ENCODE assay signal across 8 cellular contexts in genomic region chr7:94509264-94509878, GRCh38. TPM values are rescaled to one million over a fixed set of nuclear protein-coding genes. Genes with fewer than 3 reads are reported as not detected.
A peak's percentile ranks its signal among the peaks of the same experiment; 100 is the strongest.
DNase-seq lines count a peak whose midpoint lies in the region; ATAC-seq and TF ChIP-seq lines count a peak whose summit lies in the region.

CASD1 (plus strand) TSS chr7:94509809; CDS start chr7:94510085, 276 bp downstream.

- CTCF ChIA-PET in activated CD8-positive, alpha-beta memory T cell treated with anti-CD3 and anti-CD28 coated beads for 36 hours (lab: Charles Lee) = no interaction called here

- H3K79me2 ChIP-seq in ACC112 (ENCODE audit: control insufficient read depth, insufficient read depth, low read length, unreplicated experiment) = peaks cover 28% of the 10 kb centered on the region

- H2AFZ ChIP-seq in ACC112 (ENCODE audit: low read length, unreplicated experiment) = peak within 1 kb of the TSS; percentile 99

- peak within 1 kb of the TSS; percentile 95 for H3K4me3 Mint-ChIP-seq in endothelial cell (ENCODE audit: unreplicated experiment)

- H3K27ac ChIP-seq in ACC112 (ENCODE audit: low read depth, low read length) = 0 out of 2 replicates have a peak within 1 kb of the TSS, but pooled peaks have one; percentile 7

- H3K4me1 ChIP-seq in ACC112 (ENCODE audit: control insufficient read depth, insufficient read depth, low read length, unreplicated experiment) = peaks cover 10% of the 10 kb centered on the region

- H3K36me3 ChIP-seq in ACC112 (ENCODE audit: insufficient read depth, low read length) = no peaks in the 10 kb centered on the region

- no peaks in the 10 kb centered on the region for H3K27me3 ChIP-seq in ACC112 (ENCODE audit: insufficient read depth, low read length)

- no peaks in the 10 kb centered on the region for H3K9me3 Mint-ChIP-seq in endothelial cell (ENCODE audit: unreplicated experiment)

- ATAC-seq in GM18517 (IDR thresholded peaks at IDR 0.05; ENCODE audit: unreplicated experiment) (peak; percentile 55), HG03045 (IDR thresholded peaks at IDR 0.05; ENCODE audit: unreplicated experiment) (peak; percentile 70)

- peak within 1 kb of the TSS; percentile 87 for H3K27ac Mint-ChIP-seq in endothelial cell (ENCODE audit: unreplicated experiment)

- DNase-seq in NCI-H345 treated with DMSO at 0.1 percent for 48 hours (lab: John Stamatoyannopoulos, UW; ENCODE audit: unreplicated experiment) (peak; percentile 23), endothelial cell (ENCODE audit: low spot score) (no peak), mucosa of gallbladder (ENCODE audit: low spot score) (peak; percentile 38)
- peak; percentile 16 to 23 for DNase-seq in stimulated activated CD8-positive, alpha-beta memory T cell treated with anti-CD3 and anti-CD28 coated beads, Interleukin-4, amount 100 ng/mL, for 4 hours (ENCODE audit: low read depth in 2 of 2, low spot score in 1 of 2)

- peaks cover 4% of the 10 kb centered on the region for H3K27me3 Mint-ChIP-seq in endothelial cell (ENCODE audit: unreplicated experiment)

- TF ChIP-seq CTCF in endothelial cell (IDR thresholded peaks at IDR 0.05; ENCODE audit: unreplicated experiment) = no peak

- H3K36me3 Mint-ChIP-seq in endothelial cell (ENCODE audit: low read depth, unreplicated experiment) = no peaks in the 10 kb centered on the region

- H3K4me3 ChIP-seq in ACC112 (ENCODE audit: low read depth, low read length) = peak within 1 kb of the TSS; percentile 94

- POLR2A ChIA-PET in activated CD8-positive, alpha-beta memory T cell treated with anti-CD3 and anti-CD28 coated beads for 36 hours (lab: Charles Lee) = no interaction called here

- peaks cover 21% of the 10 kb centered on the region for H3K4me1 Mint-ChIP-seq in endothelial cell (ENCODE audit: unreplicated experiment)

RNA-seq across cellular contexts. Expression of gene CASD1, which starts in this region (rescaled TPM):
- total RNA-seq in activated CD8-positive, alpha-beta memory T cell treated with anti-CD3 and anti-CD28 coated beads for 36 hours = 10 to 100 TPM; 17.2 to 20.7 TPM
- total RNA-seq in endothelial cell (ENCODE audit: unreplicated experiment) (28.8 TPM), mucosa of gallbladder (22.8 TPM)
